22 cellular contexts compared by ENCODE assay signal in the genomic region with DNA sequence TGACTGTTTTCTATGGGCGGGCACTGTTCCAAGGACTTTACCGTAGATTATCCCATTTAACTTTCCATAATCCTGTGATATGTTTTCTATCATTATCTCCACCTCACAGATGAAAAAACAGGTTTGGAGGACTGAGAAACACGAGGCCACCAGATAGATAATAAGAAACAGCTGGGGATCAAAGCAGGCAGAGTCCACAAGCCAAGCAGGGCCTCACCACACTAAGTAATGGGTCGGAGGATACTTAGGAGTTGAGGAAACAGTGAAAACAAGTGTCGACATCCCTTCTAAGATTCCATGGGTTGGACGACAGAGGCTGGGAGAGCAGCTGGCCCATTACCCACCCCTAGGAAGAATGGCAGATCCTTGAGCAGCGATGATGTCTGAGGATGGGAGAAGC.
"Had no signal": no experiment of that assay in that cellular context is flagged by ENCODE, and none has a peak within 500 bp of the region (broad histone marks: within the 10 kb centered on the region; RNA-seq: fewer than 3 reads in every experiment).

No MANE protein-coding gene starts in this region.

- H3K27me3 ChIP-seq: cardiac muscle cell, esophagus squamous epithelium, tibial artery had no signal

- DNase-seq: activated B cell treated with CpG ODN at 0.5 μM for 24 hours; activated CD4-positive, alpha-beta T cell treated with anti-CD3 and anti-CD28 coated beads, Interleukin-2, amount 10 ng/mL, durations not matched to agents 7 days and 5 days; activated CD8-positive, alpha-beta memory T cell treated with anti-CD3 and anti-CD28 coated beads for 24 hours; activated CD8-positive, alpha-beta memory T cell treated with anti-CD3 and anti-CD28 coated beads, Interleukin-2, amount 50 U/mL, for 48 hours; activated effector memory CD4-positive, alpha-beta T cell treated with anti-CD3 and anti-CD28 coated beads, Interleukin-2, amount 50 U/mL, for 16 hours; activated T-cell treated with anti-CD3 and anti-CD28 coated beads, Interleukin-2, amount 50 U/mL, for 48 hours; dermis blood vessel endothelial cell; effector memory CD4-positive, alpha-beta T cell; esophagus squamous epithelium; immature natural killer cell; mesenchymal stem cell; natural killer cell; stimulated activated CD4-positive, alpha-beta T cell treated with anti-CD3 and anti-CD28 coated beads, Interleukin-12 subunit alpha, Interleukin-12 subunit beta, amount 100 ng/mL, for 4 hours; stimulated activated CD4-positive, alpha-beta T cell treated with anti-CD3 and anti-CD28 coated beads, Interleukin-1b, Interleukin-23, amount 100 ng/mL, for 48 hours; stimulated activated CD8-positive, alpha-beta memory T cell treated with anti-CD3 and anti-CD28 coated beads, Interleukin-4, amount 100 ng/mL, for 48 hours; stimulated activated naive CD4-positive, alpha-beta T cell; T-helper 1 cell; T-helper 9 cell; tibial artery had no signal

- H3K36me3 Mint-ChIP-seq: activated naive CD4-positive, alpha-beta T cell treated with anti-CD3 and anti-CD28 coated beads, Interleukin-2, amount 50 U/mL, for 24 hours; immature natural killer cell; natural killer cell had no signal

- H3K36me3 ChIP-seq: cardiac muscle cell, esophagus squamous epithelium, tibial artery had no signal

- H3K9me3 ChIP-seq: esophagus squamous epithelium, tibial artery had no signal

- H3K4me1 ChIP-seq: esophagus squamous epithelium, parathyroid adenoma, tibial artery had no signal

- H3K27me3 Mint-ChIP-seq: activated CD4-positive, alpha-beta T cell treated with anti-CD3 and anti-CD28 coated beads, Interleukin-2, amount 10 ng/mL, durations not matched to agents 7 days and 5 days; activated naive CD4-positive, alpha-beta T cell treated with anti-CD3 and anti-CD28 coated beads, Interleukin-2, amount 50 U/mL, for 24 hours had no signal

- H3K79me2 ChIP-seq: parathyroid adenoma had no signal

- H3K9me3 Mint-ChIP-seq: activated B cell treated with CpG ODN at 0.5 μM for 24 hours; activated naive CD4-positive, alpha-beta T cell treated with anti-CD3 and anti-CD28 coated beads, Interleukin-2, amount 50 U/mL, for 24 hours had no signal

- H3K4me1 Mint-ChIP-seq: activated B cell treated with CpG ODN at 0.5 μM for 24 hours, immature natural killer cell, natural killer cell had no signal

- H3K4me3 Mint-ChIP-seq: activated B cell treated with CpG ODN at 0.5 μM for 24 hours; activated CD4-positive, alpha-beta T cell treated with anti-CD3 and anti-CD28 coated beads, Interleukin-2, amount 10 ng/mL, durations not matched to agents 7 days and 5 days; activated naive CD4-positive, alpha-beta T cell treated with anti-CD3 and anti-CD28 coated beads, Interleukin-2, amount 50 U/mL, for 24 hours; immature natural killer cell; natural killer cell had no signal

- H3K9ac ChIP-seq: parathyroid adenoma had no signal

- H3K27ac ChIP-seq: cardiac muscle cell, esophagus squamous epithelium, parathyroid adenoma, tibial artery had no signal

- H3K27ac Mint-ChIP-seq: activated B cell treated with CpG ODN at 0.5 μM for 24 hours; activated CD4-positive, alpha-beta T cell treated with anti-CD3 and anti-CD28 coated beads, Interleukin-2, amount 10 ng/mL, durations not matched to agents 7 days and 5 days; activated naive CD4-positive, alpha-beta T cell treated with anti-CD3 and anti-CD28 coated beads, Interleukin-2, amount 50 U/mL, for 24 hours; immature natural killer cell; natural killer cell had no signal

- H3K4me3 ChIP-seq: cardiac muscle cell, esophagus squamous epithelium, tibial artery had no signal
